In genomic region chr11:328516-329100, GRCh38 we compare ENCODE assay signal across 7 cellular contexts. TPM values are rescaled to one million over a fixed set of nuclear protein-coding genes. Genes with fewer than 3 reads are reported as not detected.
"Had no signal": no experiment of that assay in that cellular context is flagged by ENCODE, and none has a peak within 500 bp of the region (broad histone marks: within the 10 kb centered on the region; RNA-seq: fewer than 3 reads in every experiment).

No MANE protein-coding gene starts in this region.

RNA-seq across cellular contexts. Expression of gene IFITM5, which starts 29.3 kb away (rescaled TPM):
- total RNA-seq: activated T-cell treated with anti-CD3 and anti-CD28 coated beads, Interleukin-2, amount 50 U/mL, for 4 hours; cerebellum; lower lobe of right lung; omental fat pad; psoas muscle had no signal
- polyA plus RNA-seq: esophagus, psoas muscle, stomach had no signal
